Comparison of ENCODE assay signal across 11 cellular contexts in the genomic region with DNA sequence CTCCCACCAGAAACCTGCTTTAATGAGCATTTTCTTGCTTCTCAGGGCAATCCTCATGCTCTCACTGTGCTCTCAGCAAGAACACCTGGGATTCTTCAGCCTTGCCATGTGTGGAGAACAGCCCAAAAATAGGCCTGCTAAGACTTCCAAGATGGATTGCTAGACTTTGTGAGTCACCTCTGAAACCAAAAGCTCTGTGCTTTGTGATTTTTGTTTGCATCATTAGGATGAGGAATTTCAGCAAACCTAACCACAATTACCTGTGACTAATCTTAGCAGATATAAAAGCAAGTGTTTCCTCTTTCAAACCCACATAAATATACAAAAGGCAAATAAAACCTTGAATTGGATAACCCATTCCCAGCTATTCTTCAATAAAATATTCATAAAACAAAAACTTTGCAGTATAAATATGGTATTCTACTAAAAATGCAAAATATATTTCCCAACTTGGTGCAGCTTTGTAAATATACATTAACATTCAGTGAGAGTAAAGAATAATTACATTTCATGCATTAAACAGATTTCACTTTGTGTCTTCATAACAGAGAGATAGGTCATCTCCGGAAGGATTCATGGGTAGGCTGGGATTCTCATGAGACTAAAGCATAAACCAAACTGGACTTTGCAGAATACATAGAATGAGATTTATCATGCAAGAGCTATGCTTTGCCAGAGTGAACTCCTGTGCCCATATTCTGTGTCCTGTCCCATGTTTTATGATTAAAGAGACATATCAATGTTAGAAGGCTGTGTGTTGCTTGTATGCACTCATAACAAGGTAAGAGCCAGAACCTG. TPM values are rescaled to one million over a fixed set of nuclear protein-coding genes. Genes with fewer than 3 reads are reported as not detected.
DNase-seq lines count a peak whose midpoint lies in the region; ATAC-seq and TF ChIP-seq lines count a peak whose summit lies in the region.
"Had no signal": no experiment of that assay in that cellular context is flagged by ENCODE, and none has a peak within 500 bp of the region (broad histone marks: within the 10 kb centered on the region; RNA-seq: fewer than 3 reads in every experiment).

No MANE protein-coding gene starts in this region.

- intact Hi-C loops in activated CD4-positive, alpha-beta memory T cell treated with anti-CD3 and anti-CD28 coated beads for 36 hours (cut with micrococcal nuclease), result no loop called here
- intact Hi-C loops in dorsolateral prefrontal cortex (cut with DNase I), result no loop called here

- peaks cover 29% of the 10 kb centered on the region for H3K4me1 ChIP-seq in adipocyte (ENCODE audit: control insufficient read depth, insufficient read depth, low read length)
- H3K4me1 ChIP-seq in Peyer's patch, result no peaks in the 10 kb centered on the region

- no peaks in the 10 kb centered on the region for H3K36me3 ChIP-seq in adipocyte (ENCODE audit: control insufficient read depth, insufficient read depth, low read length, severe bottlenecking)
- H3K36me3 ChIP-seq in Peyer's patch, result no peaks in the 10 kb centered on the region

- no peaks in the 10 kb centered on the region for H3K4me1 Mint-ChIP-seq in activated CD4-positive, alpha-beta memory T cell treated with anti-CD3 and anti-CD28 coated beads for 36 hours (ENCODE audit: low read depth)
- H3K4me1 Mint-ChIP-seq: naive thymus-derived CD8-positive, alpha-beta T cell had no signal

- no peaks in the 10 kb centered on the region for H3K27me3 ChIP-seq in adipocyte (replicated peaks; ENCODE audit: control insufficient read depth, insufficient read depth, low read length)
- H3K27me3 ChIP-seq in Peyer's patch, result no peaks in the 10 kb centered on the region
- no peaks in the 10 kb centered on the region for H3K27me3 ChIP-seq in dorsolateral prefrontal cortex

- no peaks in the 10 kb centered on the region for H3K9me3 ChIP-seq in adipocyte (ENCODE audit: control insufficient read depth, low read length)
- H3K9me3 ChIP-seq in Peyer's patch, result no peaks in the 10 kb centered on the region

- no peak for TF ChIP-seq POLR2A in Peyer's patch (IDR thresholded peaks at IDR 0.05)

- H3K27me3 Mint-ChIP-seq in activated CD4-positive, alpha-beta memory T cell treated with anti-CD3 and anti-CD28 coated beads for 36 hours, result no peaks in the 10 kb centered on the region

- ATAC-seq in HG03520 (IDR thresholded peaks at IDR 0.05; ENCODE audit: unreplicated experiment), result peak; percentile 69
- ATAC-seq: naive thymus-derived CD8-positive, alpha-beta T cell had no signal

- H3K9ac ChIP-seq in adipocyte (ENCODE audit: low read length), result no peak overlapping the region

- H3K9me3 Mint-ChIP-seq in activated CD4-positive, alpha-beta memory T cell treated with anti-CD3 and anti-CD28 coated beads for 36 hours, result no peaks in the 10 kb centered on the region

- TF ChIP-seq CTCF in Peyer's patch (IDR thresholded peaks at IDR 0.05) (no peak), dorsolateral prefrontal cortex (IDR thresholded peaks at IDR 0.05 in 54 of 56, conservative IDR thresholded peaks at IDR 0.05 in 2 of 56; ENCODE audit: low read depth in 1 of 56, partially characterized antibody in 56 of 56) (no peak)

- H3K4me3 ChIP-seq in adipocyte (ENCODE audit: low read length) (peak overlapping the region; percentile 25), Peyer's patch (no peak overlapping the region), dorsolateral prefrontal cortex (no peak overlapping the region)

- H3K36me3 Mint-ChIP-seq in activated CD4-positive, alpha-beta memory T cell treated with anti-CD3 and anti-CD28 coated beads for 36 hours, result no peaks in the 10 kb centered on the region

- CTCF ChIA-PET in activated CD4-positive, alpha-beta memory T cell treated with anti-CD3 and anti-CD28 coated beads for 36 hours (lab: Charles Lee), result no interaction called here

- DNase-seq in Caki2 (ENCODE audit: low read depth) (peak; percentile 82), adipocyte (ENCODE audit: low read depth) (peak; percentile 61), islet precursor cell (peak; percentile 92), Peyer's patch (no peak), dorsolateral prefrontal cortex (no peak), dermis blood vessel endothelial cell (no peak)
- DNase-seq in activated CD4-positive, alpha-beta memory T cell treated with anti-CD3 and anti-CD28 coated beads for 36 hours, result no peak
- DNase-seq: glutamatergic neuron; naive thymus-derived CD8-positive, alpha-beta T cell; NCI-H2081 had no signal

- no peak overlapping the region for H3K27ac Mint-ChIP-seq in activated CD4-positive, alpha-beta memory T cell treated with anti-CD3 and anti-CD28 coated beads for 36 hours
- H3K27ac Mint-ChIP-seq: naive thymus-derived CD8-positive, alpha-beta T cell had no signal

- POLR2A ChIA-PET in activated CD4-positive, alpha-beta memory T cell treated with anti-CD3 and anti-CD28 coated beads for 36 hours (lab: Charles Lee), result no interaction called here

- in situ Hi-C loops in Caki2 (cut with HindIII; ENCODE audit: low pct_unique_long_range_greater_than_20kb, low sequenced_read_pairs), result no loop called here

- H3K27ac ChIP-seq in Peyer's patch (no peak overlapping the region), dorsolateral prefrontal cortex (no peak overlapping the region)

- no peak overlapping the region for H3K4me3 Mint-ChIP-seq in activated CD4-positive, alpha-beta memory T cell treated with anti-CD3 and anti-CD28 coated beads for 36 hours
- H3K4me3 Mint-ChIP-seq: naive thymus-derived CD8-positive, alpha-beta T cell had no signal

RNA-seq across cellular contexts. Expression of a gene that starts 33.5 kb away (rescaled TPM):
- 26.5 and 28.9 TPM in 2 replicates for total RNA-seq in Caki2 (2014; rRNA removed; shearing (Covaris generic); ENCODE audit: low replicate concordance)
- total RNA-seq in activated CD4-positive, alpha-beta memory T cell treated with anti-CD3 and anti-CD28 coated beads for 36 hours, result under 1 TPM; 0.34 to 0.55 TPM
- 10 to 100 TPM in 2 of 4 donors, 1 to 10 TPM in 2; 6.8 to 14.5 (median 10.7) TPM for total RNA-seq in Peyer's patch
- 10 to 100 TPM in 86 of 120 experiments, 1 to 10 TPM in 34; 3.1 to 34.2 (median 12.0) TPM for total RNA-seq in dorsolateral prefrontal cortex
- total RNA-seq in dermis blood vessel endothelial cell, result 8.7 and 9.4 TPM in 2 replicates
- total RNA-seq: naive thymus-derived CD8-positive, alpha-beta T cell had no signal

Comparison
In these comparisons a context has a peak if more than half of its experiments do, and no peak if none do; other contexts are left out.
1. DNase-seq: peak in Caki2 (single experiment), adipocyte (single experiment) and islet precursor cell (single experiment); none in activated CD4-positive, alpha-beta memory T cell treated with anti-CD3 and anti-CD28 coated beads for 36 hours (single experiment), Peyer's patch (0 of 3), dorsolateral prefrontal cortex (0 of 10) and dermis blood vessel endothelial cell (single experiment).